ENCODE assay signal across 13 cellular contexts in genomic region chrX:7316280-7316679, GRCh38.
A peak's percentile ranks its signal among the peaks of the same experiment; 100 is the strongest.
DNase-seq lines count a peak whose midpoint lies in the region; TF ChIP-seq lines count a peak whose summit lies in the region.
"Had no signal": no experiment of that assay in that cellular context is flagged by ENCODE, and none has a peak within 500 bp of the region (broad histone marks: within the 10 kb centered on the region; RNA-seq: fewer than 3 reads in every experiment).

No MANE protein-coding gene starts in this region.

- H3K4me3 ChIP-seq in PC-9 (no peak overlapping the region), fibroblast of lung (replicated peaks in 1 of 4; ENCODE audit: control extremely low read depth in 1 of 4, insufficient read depth in 1 of 4, low read depth in 3 of 4, low read length in 4 of 4) (no peak overlapping the region), skeletal muscle satellite cell (ENCODE audit: low read length) (no peak overlapping the region), vagina (no peak overlapping the region)

- H3F3A ChIP-seq in PC-9 (ENCODE audit: insufficient read depth, low read depth), result no peaks in the 10 kb centered on the region; the same call in 1 of the 2 replicates

- H3K79me2 ChIP-seq in PC-9 (ENCODE audit: low read depth), result no peaks in the 10 kb centered on the region
- H3K79me2 ChIP-seq in fibroblast of lung (ENCODE audit: control insufficient read depth, insufficient read depth, low read length), result no peaks in the 10 kb centered on the region

- H3K27ac ChIP-seq in PC-9 (peak overlapping the region; percentile 34; the same call in 1 of the 2 replicates), fibroblast of lung (ENCODE audit: insufficient read depth, low read length) (no peak overlapping the region), vagina (no peak overlapping the region)

- H3K9me2 ChIP-seq in PC-9 (ENCODE audit: insufficient read depth), result no peaks in the 10 kb centered on the region

- H3K9ac ChIP-seq in fibroblast of lung (ENCODE audit: insufficient read depth, low read length) (no peak overlapping the region), skeletal muscle satellite cell (ENCODE audit: low read depth, low read length) (peak overlapping the region; percentile 64)

- H3K4me2 ChIP-seq in PC-9 (no peak overlapping the region), fibroblast of lung (ENCODE audit: extremely low read depth, insufficient read depth, low read length) (no peak overlapping the region), skeletal muscle satellite cell (ENCODE audit: low read length) (peak overlapping the region; percentile 45)

- no peak for TF ChIP-seq POLR2A in vagina (IDR thresholded peaks at IDR 0.05)

- TF ChIP-seq CTCF in PC-9 (conservative IDR thresholded peaks at IDR 0.05), result no peak
- no peak for TF ChIP-seq CTCF in fibroblast of lung (conservative IDR thresholded peaks at IDR 0.05 in 1 of 2, IDR thresholded peaks at IDR 0.05 in 1 of 2; ENCODE audit: low read depth in 1 of 2, low read length in 2 of 2)
- TF ChIP-seq CTCF in vagina (IDR thresholded peaks at IDR 0.05), result no peak

- POLR2A ChIA-PET in PC-9 (lab: Charles Lee; ENCODE audit: unreplicated experiment), result no interaction called here

- H4K20me1 ChIP-seq in PC-9 (ENCODE audit: insufficient read depth) (no peaks in the 10 kb centered on the region), fibroblast of lung (ENCODE audit: control insufficient read depth, extremely low read depth, insufficient read depth, low read length) (no peaks in the 10 kb centered on the region)

- H2AFZ ChIP-seq in PC-9 (no peak overlapping the region), fibroblast of lung (ENCODE audit: low read length) (no peak overlapping the region)

- DNase-seq in GM04504 (ENCODE audit: low read depth) (peak; percentile 33), PC-9 (peak in 1 of 2 experiments; percentile 69), fibroblast of lung (ENCODE audit: low read depth in 2 of 2) (peak; percentile 2), vagina (ENCODE audit: extremely low spot score in 2 of 2) (no peak), NCI-H1417 (lab: John Stamatoyannopoulos, UW) (no peak), activated T-cell treated with anti-CD3 and anti-CD28 coated beads for 4 hours (no peak)
- DNase-seq: C1 segment of cervical spinal cord, NCI-H1048, NCI-H1694, NCI-H446, NCI-H748 treated with DMSO at 0.1 percent for 48 hours, SIG-M5 had no signal

- H3K36me3 ChIP-seq in PC-9 (ENCODE audit: low read depth), result no peaks in the 10 kb centered on the region
- no peaks in the 10 kb centered on the region for H3K36me3 ChIP-seq in fibroblast of lung (ENCODE audit: control insufficient read depth, insufficient read depth, low read length)
- no peaks in the 10 kb centered on the region for H3K36me3 ChIP-seq in skeletal muscle satellite cell (ENCODE audit: insufficient read depth, low read length)
- no peaks in the 10 kb centered on the region for H3K36me3 ChIP-seq in vagina

- intact Hi-C loops in PC-9 (cut with micrococcal nuclease; ENCODE audit: unreplicated experiment), result no loop called here
- intact Hi-C loops in vagina (cut with DNase I), result no loop called here

- H3K9me3 ChIP-seq in PC-9 (ENCODE audit: insufficient read depth, low read depth) (no peaks in the 10 kb centered on the region), fibroblast of lung (ENCODE audit: control insufficient read depth, insufficient read depth, low read depth, low read length) (no peaks in the 10 kb centered on the region), skeletal muscle satellite cell (replicated peaks; ENCODE audit: low read length) (no peaks in the 10 kb centered on the region), vagina (no peaks in the 10 kb centered on the region)

- peaks cover 13% of the 10 kb centered on the region for H3K4me1 ChIP-seq in PC-9 (replicated peaks; ENCODE audit: insufficient read depth)
- peaks cover 2% of the 10 kb centered on the region for H3K4me1 ChIP-seq in fibroblast of lung (ENCODE audit: control insufficient read depth, extremely low read depth, insufficient read depth, low read length)
- peaks cover 27% of the 10 kb centered on the region for H3K4me1 ChIP-seq in skeletal muscle satellite cell (ENCODE audit: control insufficient read depth, insufficient read depth, low read length)
- no peaks in the 10 kb centered on the region for H3K4me1 ChIP-seq in vagina

- H3K27me3 ChIP-seq in PC-9 (ENCODE audit: insufficient read depth, low read depth), result no peaks in the 10 kb centered on the region
- no peaks in the 10 kb centered on the region for H3K27me3 ChIP-seq in fibroblast of lung (ENCODE audit: control insufficient read depth, insufficient read depth, low read length)
- H3K27me3 ChIP-seq in skeletal muscle satellite cell (ENCODE audit: control insufficient read depth, insufficient read depth, low read length), result no peaks in the 10 kb centered on the region
- no peaks in the 10 kb centered on the region for H3K27me3 ChIP-seq in vagina

- CTCF ChIA-PET in PC-9 (lab: Charles Lee), result no interaction called here

- no TSS peak for BruUV-seq in PC-9 (replicated peaks; lab: Mats Ljungman, UMichigan)

Comparison
In these comparisons a context has a peak if more than half of its experiments do, and no peak if none do; other contexts are left out.
1. DNase-seq: peak in GM04504 (single experiment) and fibroblast of lung (2 of 2); none in vagina (0 of 2), NCI-H1417 (0 of 3) and activated T-cell treated with anti-CD3 and anti-CD28 coated beads for 4 hours (single experiment).